Comparison of ENCODE assay signal across 8 cellular contexts in genomic region chr9:117783828-117784227, GRCh38.
DNase-seq lines count a peak whose midpoint lies in the region; ATAC-seq and TF ChIP-seq lines count a peak whose summit lies in the region.

No MANE protein-coding gene starts in this region.

- DNase-seq in stimulated activated CD4-positive, alpha-beta T cell treated with anti-CD3 and anti-CD28 coated beads, Interleukin-1b, Interleukin-23, amount 100 ng/mL, for 48 hours, result peak; percentile 17
- no peak for DNase-seq in stimulated activated CD4-positive, alpha-beta T cell treated with anti-CD3 and anti-CD28 coated beads, Interleukin-12 subunit alpha, Interleukin-12 subunit beta, amount 100 ng/mL, for 4 hours
- peak in 22 of 34 experiments; percentile 1 to 42 (median 8) for DNase-seq in T-cell
- DNase-seq in left lung, result no peak
- no peak for DNase-seq in NCI-H128 (lab: John Stamatoyannopoulos, UW; ENCODE audit: unreplicated experiment)
- no peak for DNase-seq in NCI-H446 treated with DMSO at 0.1 percent for 48 hours (lab: John Stamatoyannopoulos, UW)
- DNase-seq in cortex of kidney (lab: John Stamatoyannopoulos, UW), result no peak

- no peaks in the 10 kb centered on the region for H3K36me3 Mint-ChIP-seq in T-cell

- H3K4me1 ChIP-seq in left lung, result peaks cover 0 to 32% of the 10 kb centered on the region in 2 donors

- no peaks in the 10 kb centered on the region for H3K9me3 ChIP-seq in left lung

- POLR2A ChIA-PET in T-cell (lab: Charles Lee), result no interaction called here

- no peaks in the 10 kb centered on the region for H3K36me3 ChIP-seq in left lung

- H3K4me3 ChIP-seq in left lung, result peak overlapping the region in 1 of 2 donors; percentile 34

- H3K4me3 Mint-ChIP-seq in T-cell, result no peak overlapping the region

- no peak overlapping the region for H3K27ac Mint-ChIP-seq in T-cell

- H3K27me3 ChIP-seq in left lung, result no peaks in the 10 kb centered on the region

- intact Hi-C loops in left lung (cut with DNase I), result no loop called here

- H3K27me3 Mint-ChIP-seq in T-cell, result no peaks in the 10 kb centered on the region

- H3K9me3 Mint-ChIP-seq in T-cell, result no peaks in the 10 kb centered on the region

- CTCF ChIA-PET in T-cell (lab: Charles Lee), result no interaction called here

- no peak for TF ChIP-seq CTCF in left lung (IDR thresholded peaks at IDR 0.05)

- ATAC-seq in HG03025 (IDR thresholded peaks at IDR 0.05; ENCODE audit: low FRiP score, unreplicated experiment) (peak; percentile 54), T-cell (replicated peaks in 1 of 4) (peak; percentile 44 to 78 (median 62)), left lung (peak; percentile 50)

- peaks cover 0 to 9% (median 1%) of the 10 kb centered on the region in 3 donors for H3K4me1 Mint-ChIP-seq in T-cell

- peak overlapping the region in 1 of 2 donors; percentile 84 for H3K27ac ChIP-seq in left lung

Comparison
In these comparisons a context has a peak if more than half of its experiments do, and no peak if none do; other contexts are left out.
1. DNase-seq: peak in stimulated activated CD4-positive, alpha-beta T cell treated with anti-CD3 and anti-CD28 coated beads, Interleukin-1b, Interleukin-23, amount 100 ng/mL, for 48 hours (single experiment) and T-cell (22 of 34); none in stimulated activated CD4-positive, alpha-beta T cell treated with anti-CD3 and anti-CD28 coated beads, Interleukin-12 subunit alpha, Interleukin-12 subunit beta, amount 100 ng/mL, for 4 hours (single experiment), left lung (0 of 2), NCI-H128 (single experiment), NCI-H446 treated with DMSO at 0.1 percent for 48 hours (single experiment) and cortex of kidney (single experiment).
2. Peak in every context shown above with its lines, with median percentiles within 50 percentile points of each other: ATAC-seq.